17 cellular contexts compared by ENCODE assay signal in genomic region chr1:237938553-237938952, GRCh38. TPM values are rescaled to one million over a fixed set of nuclear protein-coding genes. Genes with fewer than 3 reads are reported as not detected.
DNase-seq lines count a peak whose midpoint lies in the region; TF ChIP-seq lines count a peak whose summit lies in the region.
"Had no signal": no experiment of that assay in that cellular context is flagged by ENCODE, and none has a peak within 500 bp of the region (broad histone marks: within the 10 kb centered on the region; RNA-seq: fewer than 3 reads in every experiment).

No MANE protein-coding gene starts in this region.

- peak; percentile 32 for TF ChIP-seq CTCF in neural crest cell (conservative IDR thresholded peaks at IDR 0.05)

- DNase-seq in NCI-H82 (lab: John Stamatoyannopoulos, UW) (peak; percentile 54), NCI-H82 treated with DMSO at 0.1 percent for 48 hours (lab: John Stamatoyannopoulos, UW; ENCODE audit: unreplicated experiment) (no peak), HT1080 (ENCODE audit: low read depth) (peak; percentile 13), RPMI8226 (peak; percentile 69), neural crest cell (ENCODE audit: low read depth, low spot score) (no peak), C1 segment of cervical spinal cord (lab: John Stamatoyannopoulos, UW) (no peak)
- DNase-seq in stimulated activated naive CD4-positive, alpha-beta T cell (lab: John Stamatoyannopoulos, UW), result no peak
- no peak for DNase-seq in CD8-positive, alpha-beta memory T cell
- DNase-seq: activated CD8-positive, alpha-beta memory T cell treated with anti-CD3 and anti-CD28 coated beads for 24 hours; activated effector memory CD4-positive, alpha-beta T cell treated with Interleukin-2 at 50 U/mL for 16 hours; gastrocnemius medialis; immature natural killer cell; NCI-H2029 treated with DMSO at 0.1 percent for 48 hours; Peyer's patch; posterior cingulate gyrus had no signal

- H3K4me1 ChIP-seq in CD8-positive, alpha-beta memory T cell (ENCODE audit: insufficient read depth, low read length), result no peaks in the 10 kb centered on the region
- H3K4me1 ChIP-seq: gastrocnemius medialis, Peyer's patch had no signal

- H3K36me3 Mint-ChIP-seq in neural crest cell (ENCODE audit: low read depth), result no peaks in the 10 kb centered on the region
- no peaks in the 10 kb centered on the region for H3K36me3 Mint-ChIP-seq in CD8-positive, alpha-beta memory T cell
- H3K36me3 Mint-ChIP-seq: immature natural killer cell had no signal

- H3K9me3 ChIP-seq in CD8-positive, alpha-beta memory T cell (ENCODE audit: low read length), result no peaks in the 10 kb centered on the region
- H3K9me3 ChIP-seq: gastrocnemius medialis, Peyer's patch had no signal

- no peak overlapping the region for H3K27ac ChIP-seq in CD8-positive, alpha-beta memory T cell (ENCODE audit: low read depth, low read length)
- H3K27ac ChIP-seq: gastrocnemius medialis, Peyer's patch had no signal

- no peak overlapping the region for H3K4me3 ChIP-seq in CD8-positive, alpha-beta memory T cell (ENCODE audit: low read length)
- H3K4me3 ChIP-seq: gastrocnemius medialis, Peyer's patch had no signal

- no peaks in the 10 kb centered on the region for H3K27me3 Mint-ChIP-seq in neural crest cell (ENCODE audit: low read depth)
- no peaks in the 10 kb centered on the region for H3K27me3 Mint-ChIP-seq in CD8-positive, alpha-beta memory T cell

- H3K36me3 ChIP-seq in CD8-positive, alpha-beta memory T cell (ENCODE audit: insufficient read depth, low read length), result no peaks in the 10 kb centered on the region
- H3K36me3 ChIP-seq: gastrocnemius medialis, Peyer's patch had no signal

- H3K27me3 ChIP-seq in CD8-positive, alpha-beta memory T cell (ENCODE audit: insufficient read depth, low read length, poor library complexity, severe bottlenecking), result no peaks in the 10 kb centered on the region
- H3K27me3 ChIP-seq: gastrocnemius medialis, Peyer's patch had no signal

- H3K4me1 Mint-ChIP-seq in neural crest cell, result no peaks in the 10 kb centered on the region
- no peaks in the 10 kb centered on the region for H3K4me1 Mint-ChIP-seq in CD8-positive, alpha-beta memory T cell
- H3K4me1 Mint-ChIP-seq: immature natural killer cell had no signal

- CTCF ChIA-PET in CD8-positive, alpha-beta memory T cell (lab: Charles Lee), result no interaction called here

- POLR2A ChIA-PET in CD8-positive, alpha-beta memory T cell (lab: Charles Lee), result no interaction called here

- H3K27ac Mint-ChIP-seq in neural crest cell (ENCODE audit: unreplicated experiment), result no peak overlapping the region
- H3K27ac Mint-ChIP-seq in CD8-positive, alpha-beta memory T cell, result no peak overlapping the region
- H3K27ac Mint-ChIP-seq: immature natural killer cell; T-helper 2 cell treated with Interferon-gamma antibody and Interleukin-4, amounts not matched to agents 5 μg/mL and 100 μg/mL, for 36 hours had no signal

- peaks cover 2% of the 10 kb centered on the region for H3K9me3 Mint-ChIP-seq in neural crest cell
- peaks cover 0 to 6% (median 4%) of the 10 kb centered on the region in 5 donors for H3K9me3 Mint-ChIP-seq in CD8-positive, alpha-beta memory T cell

- H3K4me3 Mint-ChIP-seq in neural crest cell, result no peak overlapping the region
- no peak overlapping the region for H3K4me3 Mint-ChIP-seq in CD8-positive, alpha-beta memory T cell
- H3K4me3 Mint-ChIP-seq: immature natural killer cell; T-helper 2 cell treated with Interferon-gamma antibody and Interleukin-4, amounts not matched to agents 5 μg/mL and 100 μg/mL, for 36 hours had no signal

RNA-seq across cellular contexts. Expression of gene ZP4, which starts 47.8 kb away (rescaled TPM):
- total RNA-seq in HT1080 (2014; rRNA removed; shearing (Covaris generic)), result not detected in 2 replicates
- not detected in 2 replicates for polyA plus RNA-seq in HT1080 (2015; cell fraction: cytosol; rRNA removed)
- polyA plus RNA-seq in HT1080 (2015; cell fraction: nucleus; rRNA removed), result not detected in 2 replicates
- not detected in 2 replicates for total RNA-seq in neural crest cell
- total RNA-seq in CD8-positive, alpha-beta memory T cell, result not detected
- polyA plus RNA-seq in CD8-positive, alpha-beta memory T cell, result not detected
- total RNA-seq: gastrocnemius medialis, Peyer's patch, temporal lobe had no signal
- polyA plus RNA-seq: immature natural killer cell had no signal

Comparison
In these comparisons a context has a peak if more than half of its experiments do, and no peak if none do; other contexts are left out.
1. DNase-seq: peak in NCI-H82 (single experiment), HT1080 (single experiment) and RPMI8226 (single experiment); none in NCI-H82 treated with DMSO at 0.1 percent for 48 hours (single experiment), neural crest cell (single experiment), C1 segment of cervical spinal cord (0 of 14), stimulated activated naive CD4-positive, alpha-beta T cell (0 of 6) and CD8-positive, alpha-beta memory T cell (0 of 5).